In genomic region chr20:21075480-21075879, GRCh38 we compare ENCODE assay signal across 4 cellular contexts. TPM values are rescaled to one million over a fixed set of nuclear protein-coding genes. Genes with fewer than 3 reads are reported as not detected.
"Had no signal": no experiment of that assay in that cellular context is flagged by ENCODE, and none has a peak within 500 bp of the region (broad histone marks: within the 10 kb centered on the region; RNA-seq: fewer than 3 reads in every experiment).

No MANE protein-coding gene starts in this region.

RNA-seq across cellular contexts. Expression of gene LINC00237, which starts 30.7 kb away (rescaled TPM):
- total RNA-seq: HT-29, Right ventricle myocardium inferior, SJCRH30, T-helper 17 cell had no signal
